26 cellular contexts compared by ENCODE assay signal in genomic region chr16:2426941-2427361, GRCh38. TPM values are rescaled to one million over a fixed set of nuclear protein-coding genes. Genes with fewer than 3 reads are reported as not detected.
A peak's percentile ranks its signal among the peaks of the same experiment; 100 is the strongest.
DNase-seq lines count a peak whose midpoint lies in the region; ATAC-seq, FAIRE-seq and TF ChIP-seq lines count a peak whose summit lies in the region.
"Had no signal": no experiment of that assay in that cellular context is flagged by ENCODE, and none has a peak within 500 bp of the region (broad histone marks: within the 10 kb centered on the region; RNA-seq: fewer than 3 reads in every experiment).

No MANE protein-coding gene starts in this region.

- no peak overlapping the region for H3K4me2 ChIP-seq in astrocyte (ENCODE audit: low read length)

- peaks cover 23% of the 10 kb centered on the region for H3K4me1 ChIP-seq in CD4-positive, CD25-positive, alpha-beta regulatory T cell (ENCODE audit: control insufficient read depth, insufficient read depth, low read length, poor library complexity, severe bottlenecking)
- H3K4me1 ChIP-seq in astrocyte (ENCODE audit: insufficient read depth, low read length) (peaks cover 11% of the 10 kb centered on the region), prostate gland (replicated peaks) (no peaks in the 10 kb centered on the region)

- H3K9me3 Mint-ChIP-seq in CD4-positive, CD25-positive, alpha-beta regulatory T cell, result peaks cover 0 to 1% (median 0%) of the 10 kb centered on the region in 7 donors
- H3K9me3 Mint-ChIP-seq in astrocyte (ENCODE audit: unreplicated experiment), result no peaks in the 10 kb centered on the region
- no peaks in the 10 kb centered on the region for H3K9me3 Mint-ChIP-seq in natural killer cell
- H3K9me3 Mint-ChIP-seq: CD4-positive, alpha-beta memory T cell; immature natural killer cell had no signal

- WGBS in prostate gland, result 96% methylated on average over 6 of the region's 6 CpGs

- H3K79me2 ChIP-seq in astrocyte (ENCODE audit: insufficient read depth, low read length), result peaks cover 27% of the 10 kb centered on the region

- TF ChIP-seq RAD21 in Ishikawa (IDR thresholded peaks at IDR 0.05; ENCODE audit: low read depth), result no peak

- TF ChIP-seq POLR2A in prostate gland (IDR thresholded peaks at IDR 0.05), result no peak

- intact Hi-C loops in natural killer cell (cut with micrococcal nuclease), result no loop called here
- intact Hi-C loops in prostate gland (cut with DNase I), result loop anchor here (5.0 kb wide), 2 partner anchors 70 to 90 kb away; no protein-coding TSS in a partner anchor

- no peak for TF ChIP-seq CTCF in astrocyte (IDR thresholded peaks at IDR 0.05; ENCODE audit: insufficient read depth, low read depth, low read length)
- no peak for TF ChIP-seq CTCF in natural killer cell (IDR thresholded peaks at IDR 0.05)
- TF ChIP-seq CTCF in prostate gland (IDR thresholded peaks at IDR 0.05), result no peak
- TF ChIP-seq CTCF in GM13976 (IDR thresholded peaks at IDR 0.05; ENCODE audit: borderline replicate concordance, control extremely low read depth, extremely low read depth, insufficient read depth, missing control alignments), result no peak

- peaks cover 6% of the 10 kb centered on the region for H3K27me3 Mint-ChIP-seq in CD4-positive, CD25-positive, alpha-beta regulatory T cell
- peaks cover 20% of the 10 kb centered on the region for H3K27me3 Mint-ChIP-seq in astrocyte (ENCODE audit: low read depth, unreplicated experiment)
- H3K27me3 Mint-ChIP-seq in natural killer cell (ENCODE audit: low read depth in 2 of 2), result no peaks in the 10 kb centered on the region
- H3K27me3 Mint-ChIP-seq: CD4-positive, alpha-beta memory T cell; T-helper 17 cell had no signal

- H3K9me3 ChIP-seq in CD4-positive, CD25-positive, alpha-beta regulatory T cell (ENCODE audit: control insufficient read depth in 2 of 2, low read length in 2 of 2), result no peaks in the 10 kb centered on the region
- H3K9me3 ChIP-seq in astrocyte (ENCODE audit: insufficient read depth, low read depth, low read length), result no peaks in the 10 kb centered on the region
- H3K9me3 ChIP-seq in prostate gland, result no peaks in the 10 kb centered on the region
- H3K9me3 ChIP-seq: heart left ventricle, left lung, SJCRH30, thoracic aorta had no signal

- no peaks in the 10 kb centered on the region for H3K27me3 ChIP-seq in CD4-positive, CD25-positive, alpha-beta regulatory T cell (ENCODE audit: control insufficient read depth, insufficient read depth, low read length)
- H3K27me3 ChIP-seq in astrocyte (ENCODE audit: insufficient read depth, low read length) (peaks cover 3% of the 10 kb centered on the region), prostate gland (replicated peaks; ENCODE audit: insufficient read depth) (no peaks in the 10 kb centered on the region)
- H3K27me3 ChIP-seq: heart left ventricle, left lung, SJCRH30 had no signal

- H3K4me3 ChIP-seq in CD4-positive, CD25-positive, alpha-beta regulatory T cell (ENCODE audit: low read depth, low read length), result no peak overlapping the region
- H3K4me3 ChIP-seq in astrocyte (ENCODE audit: insufficient read depth, low read depth, low read length), result no peak overlapping the region
- H3K4me3 ChIP-seq in prostate gland, result no peak overlapping the region
- H3K4me3 ChIP-seq: heart left ventricle, K562, left lung, SJCRH30, thoracic aorta had no signal

- in situ Hi-C loops in GM13976 (cut with MboI; ENCODE audit: low sequenced_read_pairs, unreplicated experiment), result no loop called here

- no peak for ATAC-seq in CD4-positive, CD25-positive, alpha-beta regulatory T cell (ENCODE audit: low read depth in 2 of 2)
- ATAC-seq in natural killer cell (no peak), GM18517 (IDR thresholded peaks at IDR 0.05; ENCODE audit: unreplicated experiment) (no peak)
- ATAC-seq: heart left ventricle, K562, left lung, T-helper 17 cell had no signal

- TF ChIP-seq EP300 in Ishikawa (IDR thresholded peaks at IDR 0.05; ENCODE audit: borderline replicate concordance), result no peak

- no peak for DNase-seq in CD4-positive, CD25-positive, alpha-beta regulatory T cell
- DNase-seq in astrocyte (ENCODE audit: low read depth) (no peak), natural killer cell (no peak), AG20443 (ENCODE audit: low spot score) (no peak), prostate gland (ENCODE audit: low spot score) (no peak), GM13976 (ENCODE audit: low spot score) (no peak)
- DNase-seq: activated gamma-delta T cell treated with Interleukin-2 at 50 U/mL for 16 hours; amniotic stem cell; CD4-positive, alpha-beta memory T cell; dermis blood vessel endothelial cell; GF-D8; heart left ventricle; immature natural killer cell; left lung; NCI-H2171 treated with DMSO at 0.1 percent for 48 hours; OCI-M1; SJCRH30; stimulated activated CD4-positive, alpha-beta T cell treated with anti-CD3 and anti-CD28 coated beads, Interleukin-2, amount 100 ng/mL, for 48 hours; stimulated activated naive CD4-positive, alpha-beta T cell treated with Interleukin-2 at 50 U/mL for 16 hours; T-helper 17 cell; WERI-Rb-1 had no signal

- no peak overlapping the region for H3K27ac ChIP-seq in CD4-positive, CD25-positive, alpha-beta regulatory T cell (ENCODE audit: insufficient read depth, low read length, poor library complexity, severe bottlenecking)
- H3K27ac ChIP-seq in astrocyte (ENCODE audit: low read depth, low read length) (no peak overlapping the region), prostate gland (no peak overlapping the region)
- H3K27ac ChIP-seq: heart left ventricle, left lung, SJCRH30, thoracic aorta had no signal

- H3K27ac Mint-ChIP-seq in CD4-positive, CD25-positive, alpha-beta regulatory T cell, result peak overlapping the region in 2 of 3 donors; percentile 20 to 26
- H3K27ac Mint-ChIP-seq in astrocyte (ENCODE audit: unreplicated experiment) (peak overlapping the region; percentile 75), natural killer cell (no peak overlapping the region)
- H3K27ac Mint-ChIP-seq: T-helper 17 cell had no signal

- no peaks in the 10 kb centered on the region for H3K36me3 ChIP-seq in CD4-positive, CD25-positive, alpha-beta regulatory T cell (ENCODE audit: control insufficient read depth, insufficient read depth, low read length)
- no peaks in the 10 kb centered on the region for H3K36me3 ChIP-seq in astrocyte (ENCODE audit: insufficient read depth, low read length)
- H3K36me3 ChIP-seq in prostate gland, result no peaks in the 10 kb centered on the region
- H3K36me3 ChIP-seq: left lung, thoracic aorta had no signal

- FAIRE-seq in astrocyte (lab: Jason Lieb, UNC), result no peak
- FAIRE-seq: K562 had no signal

- peak overlapping the region in 3 of 4 donors; percentile 52 to 96 (median 90) for H3K4me3 Mint-ChIP-seq in CD4-positive, CD25-positive, alpha-beta regulatory T cell
- H3K4me3 Mint-ChIP-seq in astrocyte (ENCODE audit: unreplicated experiment) (no peak overlapping the region), natural killer cell (peak overlapping the region; percentile 93)

- H3K9ac ChIP-seq in astrocyte (ENCODE audit: low read length), result no peak overlapping the region

- H2AFZ ChIP-seq in astrocyte (ENCODE audit: low read depth, low read length), result no peak overlapping the region

- peaks cover 10% of the 10 kb centered on the region for H4K20me1 ChIP-seq in astrocyte (ENCODE audit: insufficient read depth, low read length)

- peaks cover 4 to 21% (median 13%) of the 10 kb centered on the region in 4 donors for H3K4me1 Mint-ChIP-seq in CD4-positive, CD25-positive, alpha-beta regulatory T cell
- H3K4me1 Mint-ChIP-seq in astrocyte (ENCODE audit: low read depth, unreplicated experiment) (peaks cover 6% of the 10 kb centered on the region), natural killer cell (peaks cover 26 to 32% of the 10 kb centered on the region in 2 donors)

- no peaks in the 10 kb centered on the region for H3K36me3 Mint-ChIP-seq in CD4-positive, CD25-positive, alpha-beta regulatory T cell
- H3K36me3 Mint-ChIP-seq in astrocyte (ENCODE audit: low read depth, unreplicated experiment), result no peaks in the 10 kb centered on the region
- no peaks in the 10 kb centered on the region for H3K36me3 Mint-ChIP-seq in natural killer cell
- H3K36me3 Mint-ChIP-seq: immature natural killer cell had no signal

TF ChIP-seq in Ishikawa, 13 proteins besides CTCF, POLR2A, EP300 and RAD21:
- TF ChIP-seq NFIC (IDR thresholded peaks at IDR 0.05) (peak; percentile 72), TAF1 (IDR thresholded peaks at IDR 0.05; ENCODE audit: low read depth) (no peak), FOXM1 (IDR thresholded peaks at IDR 0.05; ENCODE audit: borderline replicate concordance, low read depth) (no peak), EGR1 (IDR thresholded peaks at IDR 0.05) (no peak), CEBPB (IDR thresholded peaks at IDR 0.05) (peak; percentile 71), TEAD4 (IDR thresholded peaks at IDR 0.05) (0 out of 2 replicates have a peak, but pooled peaks have one; percentile 14)

RNA-seq across cellular contexts. Expression of gene CCNF, which starts 2.3 kb away (rescaled TPM):
- total RNA-seq in CD4-positive, CD25-positive, alpha-beta regulatory T cell, result 6.8 TPM
- 1 to 10 TPM; 3.3 to 6.9 (median 5.8) TPM for polyA plus RNA-seq in CD4-positive, CD25-positive, alpha-beta regulatory T cell
- total RNA-seq in astrocyte (5.5 and 6.4 TPM in 2 replicates), natural killer cell (10 to 100 TPM in 1 of 3 donors, 1 to 10 TPM in 2; 7.5 to 14.2 (median 8.4) TPM), prostate gland (1 to 10 TPM; 7.3 to 8.0 TPM)

RNA-seq across cellular contexts. Expression of gene TEDC2, which starts 33.0 kb away (rescaled TPM):
- not detected for total RNA-seq in CD4-positive, CD25-positive, alpha-beta regulatory T cell
- polyA plus RNA-seq in CD4-positive, CD25-positive, alpha-beta regulatory T cell, result 1 to 10 TPM in 1 of 4 donors, under 1 TPM in 2, not detected in 1; 0.41 to 1.4 (median 0.67) TPM
- total RNA-seq in astrocyte (5.8 and 6.0 TPM in 2 replicates), natural killer cell (1 to 10 TPM in 1 of 3 donors, under 1 TPM in 2; 0.47 to 2.2 (median 0.55) TPM), prostate gland (10 to 100 TPM in 1 of 2 donors, 1 to 10 TPM in 1; 3.0 to 12.1 TPM)
- total RNA-seq: mononuclear cell had no signal

RNA-seq across cellular contexts. Expression of gene NTN3, which starts 44.1 kb away (rescaled TPM):
- not detected for total RNA-seq in CD4-positive, CD25-positive, alpha-beta regulatory T cell
- polyA plus RNA-seq in CD4-positive, CD25-positive, alpha-beta regulatory T cell, result not detected
- total RNA-seq in astrocyte (1.1 and 1.3 TPM in 2 replicates), natural killer cell (not detected), prostate gland (1 to 10 TPM in 1 of 2 donors, not detected in 1; 1.4 TPM)
- total RNA-seq: CD4-positive, alpha-beta memory T cell; dermis blood vessel endothelial cell; K562; mononuclear cell; T-helper 17 cell had no signal
- polyA plus RNA-seq: CD4-positive, alpha-beta memory T cell; heart left ventricle; immature natural killer cell; K562 had no signal

RNA-seq across cellular contexts. Expression of gene TBC1D24, which starts 48.0 kb away (rescaled TPM):
- total RNA-seq in CD4-positive, CD25-positive, alpha-beta regulatory T cell, result 5.8 TPM
- polyA plus RNA-seq in CD4-positive, CD25-positive, alpha-beta regulatory T cell, result 1 to 10 TPM in 3 of 4 donors, under 1 TPM in 1; 0.84 to 1.6 (median 1.2) TPM
- total RNA-seq in astrocyte (12.8 and 13.4 TPM in 2 replicates), natural killer cell (10 to 100 TPM in 2 of 3 donors, 1 to 10 TPM in 1; 7.2 to 13.0 (median 10.9) TPM), prostate gland (10 to 100 TPM; 22.4 to 26.2 TPM)

Comparison
In these comparisons a context has a peak if more than half of its experiments do, and no peak if none do; other contexts are left out.
1. H3K27ac Mint-ChIP-seq: peak in CD4-positive, CD25-positive, alpha-beta regulatory T cell (2 of 3) and astrocyte (single experiment); none in natural killer cell (0 of 2).